In genomic region chr14:23601845-23602180, GRCh38 we compare ENCODE assay signal across 17 cellular contexts. TPM values are rescaled to one million over a fixed set of nuclear protein-coding genes. Genes with fewer than 3 reads are reported as not detected.
DNase-seq lines count a peak whose midpoint lies in the region; ATAC-seq and TF ChIP-seq lines count a peak whose summit lies in the region.
"Had no signal": no experiment of that assay in that cellular context is flagged by ENCODE, and none has a peak within 500 bp of the region (broad histone marks: within the 10 kb centered on the region; RNA-seq: fewer than 3 reads in every experiment).

No MANE protein-coding gene starts in this region.

- H3K27me3 ChIP-seq in PC-9 (ENCODE audit: insufficient read depth, low read depth) (no peaks in the 10 kb centered on the region), PC-3 (ENCODE audit: low read length) (peaks cover 13% of the 10 kb centered on the region; the same call in 1 of the 2 replicates), heart right ventricle (no peaks in the 10 kb centered on the region)
- H3K27me3 ChIP-seq: SJSA1 had no signal

- H3K27ac ChIP-seq in PC-9 (no peak overlapping the region), PC-3 (ENCODE audit: low read length) (no peak overlapping the region), heart right ventricle (no peak overlapping the region)
- H3K27ac ChIP-seq: SJSA1 had no signal

- no peak overlapping the region for H3K4me3 Mint-ChIP-seq in stimulated activated naive CD8-positive, alpha-beta T cell treated with anti-CD3 and anti-CD28 coated beads, Interleukin-15, amount 100 ng/mL, for 72 hours
- H3K4me3 Mint-ChIP-seq: GM23338 had no signal

- no peaks in the 10 kb centered on the region for H3K9me3 Mint-ChIP-seq in stimulated activated naive CD8-positive, alpha-beta T cell treated with anti-CD3 and anti-CD28 coated beads, Interleukin-15, amount 100 ng/mL, for 72 hours
- H3K9me3 Mint-ChIP-seq: GM23338 had no signal

- 38 to 64% methylated on average over 1 of the region's 1 CpG for WGBS in heart right ventricle, 2 donors

- TF ChIP-seq CTCF in PC-9 (conservative IDR thresholded peaks at IDR 0.05) (no peak), PC-3 (conservative IDR thresholded peaks at IDR 0.05; ENCODE audit: low read depth, low read length) (no peak), heart right ventricle (IDR thresholded peaks at IDR 0.05) (no peak)

- H3K4me2 ChIP-seq in PC-9 (peak overlapping the region; percentile 27; the same call in 1 of the 2 replicates), PC-3 (ENCODE audit: low read length) (no peak overlapping the region)
- H3K4me2 ChIP-seq: GM23338 had no signal

- peaks cover 18% of the 10 kb centered on the region for H3K4me1 Mint-ChIP-seq in stimulated activated naive CD8-positive, alpha-beta T cell treated with anti-CD3 and anti-CD28 coated beads, Interleukin-15, amount 100 ng/mL, for 72 hours
- H3K4me1 Mint-ChIP-seq: GM23338 had no signal

- no peaks in the 10 kb centered on the region for H3K27me3 Mint-ChIP-seq in stimulated activated naive CD8-positive, alpha-beta T cell treated with anti-CD3 and anti-CD28 coated beads, Interleukin-15, amount 100 ng/mL, for 72 hours

- H3K4me1 ChIP-seq in PC-9 (replicated peaks; ENCODE audit: insufficient read depth), result peaks cover 8% of the 10 kb centered on the region; the same call in 1 of the 2 replicates
- no peaks in the 10 kb centered on the region for H3K4me1 ChIP-seq in PC-3 (ENCODE audit: insufficient read depth, low read length)
- peaks cover 0 to 25% (median 0%) of the 10 kb centered on the region in 9 donors for H3K4me1 ChIP-seq in heart right ventricle

- CTCF ChIA-PET in PC-9 (lab: Charles Lee), result no interaction called here
- CTCF ChIA-PET in PC-3 (lab: Charles Lee), result no interaction called here

- H3K4me3 ChIP-seq in PC-9 (no peak overlapping the region), PC-3 (ENCODE audit: low read length) (no peak overlapping the region), heart right ventricle (no peak overlapping the region)
- H3K4me3 ChIP-seq: GM23338, SJSA1 had no signal

- ATAC-seq in stimulated activated naive CD8-positive, alpha-beta T cell treated with anti-CD3 and anti-CD28 coated beads, Interleukin-15, amount 100 ng/mL, for 72 hours, result no peak
- no peak for ATAC-seq in stimulated activated naive CD8-positive, alpha-beta T cell treated with anti-CD3 and anti-CD28 coated beads, Interleukin-15, Interleukin-2, amounts not matched to agents 100 U/mL and 50 U/mL, for 24 hours
- ATAC-seq in PC-3 (no peak), heart right ventricle (no peak), HG02938 (IDR thresholded peaks at IDR 0.05; ENCODE audit: unreplicated experiment) (no peak)
- ATAC-seq: GM23338 had no signal

- no peak for DNase-seq in stimulated activated naive CD8-positive, alpha-beta T cell treated with anti-CD3 and anti-CD28 coated beads, Interleukin-15, amount 100 ng/mL, for 72 hours
- DNase-seq in stimulated activated naive CD8-positive, alpha-beta T cell treated with anti-CD3 and anti-CD28 coated beads, Interleukin-15, Interleukin-2, amounts not matched to agents 100 U/mL and 50 U/mL, for 24 hours, result no peak
- DNase-seq in PC-9, result peak in 1 of 2 experiments; percentile 50
- peak; percentile 65 for DNase-seq in kidney tubule cell (ENCODE audit: low spot score)
- DNase-seq in T-helper 9 cell, result no peak
- no peak for DNase-seq in PC-3
- DNase-seq in heart right ventricle, result no peak
- DNase-seq: C1 segment of cervical spinal cord, MM.1S, NCI-H1105, NCI-H187 treated with DMSO at 0.1 percent for 48 hours, NCI-H446 treated with DMSO at 0.1 percent for 48 hours, OCI-M1 had no signal

- intact Hi-C loops in PC-9 (cut with micrococcal nuclease; ENCODE audit: unreplicated experiment), result no loop called here
- intact Hi-C loops in PC-3 (cut with micrococcal nuclease), result no loop called here
- intact Hi-C loops in heart right ventricle (cut with DNase I), result no loop called here

- no peaks in the 10 kb centered on the region for H3K9me3 ChIP-seq in PC-9 (ENCODE audit: insufficient read depth, low read depth)
- no peaks in the 10 kb centered on the region for H3K9me3 ChIP-seq in PC-3 (ENCODE audit: low read length)
- peaks cover 0 to 7% (median 0%) of the 10 kb centered on the region in 11 donors for H3K9me3 ChIP-seq in heart right ventricle
- H3K9me3 ChIP-seq: SJSA1 had no signal

- no peaks in the 10 kb centered on the region for H3K36me3 ChIP-seq in PC-9 (ENCODE audit: low read depth)
- H3K36me3 ChIP-seq in PC-3 (ENCODE audit: low read depth, low read length), result no peaks in the 10 kb centered on the region
- no peaks in the 10 kb centered on the region for H3K36me3 ChIP-seq in heart right ventricle
- H3K36me3 ChIP-seq: SJSA1 had no signal

- H3F3A ChIP-seq in PC-9 (ENCODE audit: insufficient read depth, low read depth) (no peaks in the 10 kb centered on the region), PC-3 (ENCODE audit: low read length, unreplicated experiment) (no peaks in the 10 kb centered on the region)

- H2AFZ ChIP-seq in PC-9 (no peak overlapping the region), PC-3 (ENCODE audit: low read length) (no peak overlapping the region)
- H2AFZ ChIP-seq: GM23338 had no signal

- peak overlapping the region; percentile 79 to 82 for H3K27ac Mint-ChIP-seq in stimulated activated naive CD8-positive, alpha-beta T cell treated with anti-CD3 and anti-CD28 coated beads, Interleukin-15, amount 100 ng/mL, for 72 hours
- H3K27ac Mint-ChIP-seq: GM23338 had no signal

- H3K9me2 ChIP-seq in PC-9 (ENCODE audit: insufficient read depth) (no peaks in the 10 kb centered on the region), PC-3 (replicated peaks; ENCODE audit: low read length) (no peaks in the 10 kb centered on the region)

- BruUV-seq in PC-9 (replicated peaks; lab: Mats Ljungman, UMichigan) (no TSS peak), PC-3 (replicated peaks; lab: Mats Ljungman, UMichigan) (no TSS peak)

- H3K9ac ChIP-seq in PC-3 (ENCODE audit: low read length), result no peak overlapping the region

- no peaks in the 10 kb centered on the region for H3K79me2 ChIP-seq in PC-9 (ENCODE audit: low read depth)
- H3K79me2 ChIP-seq in PC-3 (ENCODE audit: low read length), result no peaks in the 10 kb centered on the region

- POLR2A ChIA-PET in PC-9 (lab: Charles Lee; ENCODE audit: unreplicated experiment) (no interaction called here), PC-3 (lab: Charles Lee; ENCODE audit: unreplicated experiment) (no interaction called here)

- H4K20me1 ChIP-seq in PC-9 (ENCODE audit: insufficient read depth) (no peaks in the 10 kb centered on the region), PC-3 (ENCODE audit: low read length) (no peaks in the 10 kb centered on the region)

RNA-seq across cellular contexts. Expression of gene JPH4, which starts 23.2 kb away (rescaled TPM):
- total RNA-seq in PC-9 (2021) (not detected in 2 replicates), PC-3 (2014; rRNA removed) (not detected in 2 replicates), heart right ventricle (under 1 TPM in 9 of 10 donors, not detected in 1; 0.06 to 0.38 (median 0.15) TPM)
- polyA plus RNA-seq in heart right ventricle, result under 1 TPM; 0.07 to 0.22 TPM
- total RNA-seq: A172, SJSA1 had no signal

RNA-seq across cellular contexts. Expression of gene AP1G2, which starts 34.2 kb away (rescaled TPM):
- total RNA-seq in PC-9 (2021) (128 and 160 TPM in 2 replicates), PC-3 (2014; rRNA removed) (69.7 and 71.7 TPM in 2 replicates), heart right ventricle (10 to 100 TPM in 5 of 10 donors, 1 to 10 TPM in 5; 6.6 to 19.9 (median 9.9) TPM)
- 10 to 100 TPM; 10.4 to 58.5 TPM for polyA plus RNA-seq in heart right ventricle

RNA-seq across cellular contexts. Expression of gene DHRS2, which starts 34.4 kb away (rescaled TPM):
- 0.55 and 1.3 TPM in 2 replicates for total RNA-seq in PC-9 (2021)
- 40.9 and 43.2 TPM in 2 replicates for total RNA-seq in PC-3 (2014; rRNA removed)
- total RNA-seq in heart right ventricle, result not detected
- polyA plus RNA-seq in heart right ventricle, result under 1 TPM in 1 of 2 donors, not detected in 1; 0.07 TPM

RNA-seq across cellular contexts. Expression of gene THTPA, which starts 45.7 kb away (rescaled TPM):
- total RNA-seq in PC-9 (2021) (3.4 and 4.1 TPM in 2 replicates), PC-3 (2014; rRNA removed) (13.0 and 27.2 TPM in 2 replicates), heart right ventricle (10 to 100 TPM; 15.8 to 27.9 (median 18.0) TPM)
- 10 to 100 TPM in 1 of 2 donors, 1 to 10 TPM in 1; 8.7 to 20.8 TPM for polyA plus RNA-seq in heart right ventricle

RNA-seq across cellular contexts. Expression of gene ZFHX2, which starts 50.2 kb away (rescaled TPM):
- total RNA-seq in PC-9 (2021) (3.7 and 5.3 TPM in 2 replicates), PC-3 (2014; rRNA removed) (0.55 and 1.4 TPM in 2 replicates), heart right ventricle (1 to 10 TPM in 5 of 10 donors, under 1 TPM in 5; 0.57 to 1.9 (median 1.1) TPM)
- 1 to 10 TPM in 1 of 2 donors, under 1 TPM in 1; 0.25 to 1.0 TPM for polyA plus RNA-seq in heart right ventricle
- total RNA-seq: SJSA1 had no signal

Comparison
In these comparisons a context has a peak if more than half of its experiments do, and no peak if none do; other contexts are left out.
1. RNA of gene DHRS2, which starts 34.4 kb away (total RNA-seq): 40.9 to 43.2 TPM in PC-3; 0.55 to 1.3 TPM in PC-9 and not detected in heart right ventricle; every median in the first group is over 10 times any median in the second.